ENCODE assay signal across 1 cellular context in the genomic region with DNA sequence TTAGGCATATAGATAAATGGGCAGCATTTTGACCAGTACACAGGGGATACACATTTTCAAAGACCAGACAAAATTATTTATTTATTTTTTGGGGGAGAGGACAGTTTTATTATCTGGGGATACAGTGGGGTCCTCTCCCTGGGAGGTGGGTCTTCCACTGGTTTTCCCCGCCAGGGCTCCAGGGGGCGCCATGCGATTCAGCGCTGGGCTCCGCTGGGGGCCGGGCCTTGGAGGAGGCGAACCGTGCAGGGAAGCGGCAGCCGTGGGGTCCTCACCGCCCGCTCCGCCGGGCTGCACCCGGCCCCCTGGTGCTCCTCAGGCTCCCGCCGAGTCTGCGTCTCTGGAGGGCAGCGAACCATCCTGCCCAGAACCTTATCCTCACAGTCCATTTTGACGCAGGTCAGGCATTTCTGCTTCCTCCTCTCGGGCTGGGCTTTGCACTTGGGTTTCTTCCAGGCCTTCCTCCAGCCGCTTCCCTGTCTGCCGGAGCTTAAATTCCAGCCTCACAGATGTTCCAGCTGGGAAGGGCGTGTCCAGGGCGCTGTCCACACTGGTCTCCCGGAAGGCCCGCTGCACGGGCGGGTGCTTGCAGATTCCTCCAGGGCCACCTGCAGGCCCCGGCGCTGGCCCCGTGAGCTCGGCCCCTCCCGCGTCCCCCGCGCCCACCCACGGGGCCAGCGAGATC.
TF ChIP-seq lines count a peak whose summit lies in the region.

No MANE protein-coding gene starts in this region.

TF ChIP-seq in HepG2, 621 proteins besides CTCF, POLR2A, EP300 and RAD21:
- TF ChIP-seq GABPB1 (CRISPR knock-in tag; IDR thresholded peaks at IDR 0.05) (peak; percentile 25; the same call in 1 of the 2 replicates), KDM2A (CRISPR knock-in tag; IDR thresholded peaks at IDR 0.05; ENCODE audit: borderline replicate concordance, low read depth) (peak; percentile 29; the same call in 1 of the 2 replicates), ZFX (CRISPR knock-in tag; IDR thresholded peaks at IDR 0.05; ENCODE audit: low read depth) (0 out of 2 replicates have a peak, but pooled peaks have one; percentile 32), ZMYM4 (CRISPR knock-in tag; IDR thresholded peaks at IDR 0.05) (peak; percentile 69)
- TF ChIP-seq, protein P1, sequence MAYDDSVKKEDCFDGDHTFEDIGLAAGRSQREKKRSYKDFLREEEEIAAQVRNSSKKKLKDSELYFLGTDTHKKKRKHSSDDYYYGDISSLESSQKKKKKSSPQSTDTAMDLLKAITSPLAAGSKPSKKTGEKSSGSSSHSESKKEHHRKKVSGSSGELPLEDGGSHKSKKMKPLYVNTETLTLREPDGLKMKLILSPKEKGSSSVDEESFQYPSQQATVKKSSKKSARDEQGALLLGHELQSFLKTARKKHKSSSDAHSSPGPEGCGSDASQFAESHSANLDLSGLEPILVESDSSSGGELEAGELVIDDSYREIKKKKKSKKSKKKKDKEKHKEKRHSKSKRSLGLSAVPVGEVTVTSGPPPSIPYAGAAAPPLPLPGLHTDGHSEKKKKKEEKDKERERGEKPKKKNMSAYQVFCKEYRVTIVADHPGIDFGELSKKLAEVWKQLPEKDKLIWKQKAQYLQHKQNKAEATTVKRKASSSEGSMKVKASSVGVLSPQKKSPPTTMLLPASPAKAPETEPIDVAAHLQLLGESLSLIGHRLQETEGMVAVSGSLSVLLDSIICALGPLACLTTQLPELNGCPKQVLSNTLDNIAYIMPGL (CRISPR knock-in tag; IDR thresholded peaks at IDR 0.05; ENCODE audit: borderline replicate concordance in 1 of 2, low read depth in 1 of 2), result peak; percentile 51 to 56; a peak in 1 of 4 replicates
- TF ChIP-seq, protein P2, sequence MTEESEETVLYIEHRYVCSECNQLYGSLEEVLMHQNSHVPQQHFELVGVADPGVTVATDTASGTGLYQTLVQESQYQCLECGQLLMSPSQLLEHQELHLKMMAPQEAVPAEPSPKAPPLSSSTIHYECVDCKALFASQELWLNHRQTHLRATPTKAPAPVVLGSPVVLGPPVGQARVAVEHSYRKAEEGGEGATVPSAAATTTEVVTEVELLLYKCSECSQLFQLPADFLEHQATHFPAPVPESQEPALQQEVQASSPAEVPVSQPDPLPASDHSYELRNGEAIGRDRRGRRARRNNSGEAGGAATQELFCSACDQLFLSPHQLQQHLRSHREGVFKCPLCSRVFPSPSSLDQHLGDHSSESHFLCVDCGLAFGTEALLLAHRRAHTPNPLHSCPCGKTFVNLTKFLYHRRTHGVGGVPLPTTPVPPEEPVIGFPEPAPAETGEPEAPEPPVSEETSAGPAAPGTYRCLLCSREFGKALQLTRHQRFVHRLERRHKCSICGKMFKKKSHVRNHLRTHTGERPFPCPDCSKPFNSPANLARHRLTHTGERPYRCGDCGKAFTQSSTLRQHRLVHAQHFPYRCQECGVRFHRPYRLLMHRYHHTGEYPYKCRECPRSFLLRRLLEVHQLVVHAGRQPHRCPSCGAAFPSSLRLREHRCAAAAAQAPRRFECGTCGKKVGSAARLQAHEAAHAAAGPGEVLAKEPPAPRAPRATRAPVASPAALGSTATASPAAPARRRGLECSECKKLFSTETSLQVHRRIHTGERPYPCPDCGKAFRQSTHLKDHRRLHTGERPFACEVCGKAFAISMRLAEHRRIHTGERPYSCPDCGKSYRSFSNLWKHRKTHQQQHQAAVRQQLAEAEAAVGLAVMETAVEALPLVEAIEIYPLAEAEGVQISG (CRISPR knock-in tag; IDR thresholded peaks at IDR 0.05), result peak; percentile 93
